In genomic region chr6:20670750-20671149, GRCh38 we compare ENCODE assay signal across 30 cellular contexts.
"Had no signal": no experiment of that assay in that cellular context is flagged by ENCODE, and none has a peak within 500 bp of the region (broad histone marks: within the 10 kb centered on the region; RNA-seq: fewer than 3 reads in every experiment).

No MANE protein-coding gene starts in this region.

- H3K27ac ChIP-seq: adrenal gland, body of pancreas, esophagus muscularis mucosa, gastroesophageal sphincter, WERI-Rb-1 had no signal

- H3K27me3 ChIP-seq: adrenal gland, body of pancreas, esophagus muscularis mucosa, gastroesophageal sphincter had no signal

- H3K4me1 ChIP-seq: adrenal gland, body of pancreas, gastroesophageal sphincter had no signal

- H3K36me3 ChIP-seq: adrenal gland, esophagus muscularis mucosa, gastroesophageal sphincter, WERI-Rb-1 had no signal

- DNase-seq: activated B cell treated with CpG ODN at 0.5 μM for 24 hours; activated CD4-positive, alpha-beta T cell treated with anti-CD3 and anti-CD28 coated beads for 48 hours; activated CD4-positive, alpha-beta T cell treated with anti-CD3 and anti-CD28 coated beads, Interleukin-2, amount 50 U/mL, for 1 hour; activated CD4-positive, alpha-beta T cell treated with anti-CD3 and anti-CD28 coated beads, Interleukin-2, amount 50 U/mL, for 48 hours; activated CD8-positive, alpha-beta memory T cell treated with anti-CD3 and anti-CD28 coated beads for 24 hours; activated CD8-positive, alpha-beta T cell treated with anti-CD3 and anti-CD28 coated beads for 36 hours; activated effector memory CD4-positive, alpha-beta T cell treated with anti-CD3 and anti-CD28 coated beads, Interleukin-2, amount 50 U/mL, for 16 hours; activated naive CD4-positive, alpha-beta T cell treated with anti-CD3 and anti-CD28 coated beads for 36 hours; activated naive CD8-positive, alpha-beta T cell treated with anti-CD3 and anti-CD28 coated beads for 36 hours; activated naive CD8-positive, alpha-beta T cell treated with anti-CD3 and anti-CD28 coated beads, Interleukin-2, amount 50 U/mL, for 24 hours; activated T-cell treated with anti-CD3 and anti-CD28 coated beads, Interleukin-2, amount 50 U/mL, for 4 hours; adrenal gland; amygdala; aorta; body of pancreas; caudate nucleus; cortex of kidney; dermis blood vessel endothelial cell; effector CD4-positive, alpha-beta T cell; effector memory CD8-positive, alpha-beta T cell; erythroblast; foreskin melanocyte; T-helper 1 cell; T-helper 17 cell; T1000; WERI-Rb-1 had no signal

- H3K4me3 ChIP-seq: adrenal gland, body of pancreas, esophagus muscularis mucosa, gastroesophageal sphincter had no signal

- ATAC-seq: activated CD4-positive, CD25-positive, alpha-beta regulatory T cell treated with anti-CD3 and anti-CD28 coated beads, Interleukin-2, amount 50 U/mL, for 24 hours; activated CD8-positive, alpha-beta T cell treated with anti-CD3 and anti-CD28 coated beads for 36 hours; activated naive CD8-positive, alpha-beta T cell treated with anti-CD3 and anti-CD28 coated beads, Interleukin-2, amount 50 U/mL, for 24 hours; activated T-cell treated with anti-CD3 and anti-CD28 coated beads, Interleukin-2, amount 50 U/mL, for 4 hours; body of pancreas; effector memory CD8-positive, alpha-beta T cell; gastroesophageal sphincter; T-helper 17 cell had no signal

- H3K9me3 ChIP-seq: adrenal gland, body of pancreas, esophagus muscularis mucosa, gastroesophageal sphincter had no signal

- FAIRE-seq: colon had no signal
